22 cellular contexts compared by ENCODE assay signal in genomic region chr10:106508920-106509319, GRCh38.
"Had no signal": no experiment of that assay in that cellular context is flagged by ENCODE, and none has a peak within 500 bp of the region (broad histone marks: within the 10 kb centered on the region; RNA-seq: fewer than 3 reads in every experiment).

No MANE protein-coding gene starts in this region.

- H3K4me1 ChIP-seq: prostate gland, right atrium auricular region, spleen, testis, uterus had no signal

- H3K27ac ChIP-seq: heart left ventricle, neutrophil, ovary, prostate gland, right atrium auricular region, spleen, testis, uterus had no signal

- ATAC-seq: activated CD4-positive, alpha-beta T cell treated with anti-CD3 and anti-CD28 coated beads for 36 hours; activated T-cell treated with anti-CD3 and anti-CD28 coated beads, Interleukin-2, amount 50 U/mL, for 4 hours; heart left ventricle; left colon had no signal

- H3K36me3 ChIP-seq: heart left ventricle, neutrophil, ovary, prostate gland, right atrium auricular region, spleen, uterus had no signal

- H3K27me3 ChIP-seq: heart left ventricle, neutrophil, ovary, right atrium auricular region, spleen, testis, uterus had no signal

- H3K9me3 ChIP-seq: neutrophil, ovary, prostate gland, right atrium auricular region, testis, uterus had no signal

- DNase-seq: activated B cell treated with CpG ODN at 0.5 μM for 24 hours; activated CD4-positive, alpha-beta T cell treated with anti-CD3 and anti-CD28 coated beads for 36 hours; activated CD4-positive, alpha-beta T cell treated with anti-CD3 and anti-CD28 coated beads, Interleukin-2, amount 50 U/mL, for 48 hours; activated CD8-positive, alpha-beta memory T cell treated with anti-CD3 and anti-CD28 coated beads, Interleukin-2, amount 50 U/mL, for 48 hours; activated naive CD4-positive, alpha-beta T cell; activated T-cell treated with anti-CD3 and anti-CD28 coated beads, Interleukin-2, amount 50 U/mL, for 4 hours; amniotic stem cell; cortex of kidney; heart left ventricle; left colon; mesenchymal stem cell; ovary; spleen; stimulated activated CD4-positive, alpha-beta T cell treated with anti-CD3 and anti-CD28 coated beads, Interleukin-4, amount 100 ng/mL, for 1 hour; stimulated activated naive CD4-positive, alpha-beta T cell; T-helper 9 cell; testis; trophoblast cell; uterus had no signal

- H3K4me3 ChIP-seq: heart left ventricle, ovary, prostate gland, right atrium auricular region, spleen, testis, uterus had no signal
